ENCODE assay signal across 10 cellular contexts in genomic region chr3:186534113-186534669, GRCh38. TPM values are rescaled to one million over a fixed set of nuclear protein-coding genes. Genes with fewer than 3 reads are reported as not detected.
DNase-seq lines count a peak whose midpoint lies in the region; ATAC-seq, FAIRE-seq and TF ChIP-seq lines count a peak whose summit lies in the region.
"Had no signal": no experiment of that assay in that cellular context is flagged by ENCODE, and none has a peak within 500 bp of the region (broad histone marks: within the 10 kb centered on the region; RNA-seq: fewer than 3 reads in every experiment).

No MANE protein-coding gene starts in this region.

- H3K27ac ChIP-seq in GM12878 (ENCODE audit: control insufficient read depth, insufficient read depth), result peak overlapping the region; percentile 86
- H3K27ac ChIP-seq in foreskin keratinocyte, result no peak overlapping the region

- TF ChIP-seq CTCF in GM12878 (IDR thresholded peaks at IDR 0.05 in 2 of 3, conservative IDR thresholded peaks at IDR 0.05 in 1 of 3; ENCODE audit: control insufficient read depth in 2 of 3, extremely low read depth in 1 of 3, insufficient read depth in 1 of 3, low read depth in 3 of 3, low read length in 3 of 3), result no peak
- TF ChIP-seq CTCF in foreskin keratinocyte (conservative IDR thresholded peaks at IDR 0.05), result no peak

- CTCF ChIA-PET in GM12878 (lab: Yijun Ruan, JAX), result interaction anchor here (1.0 to 14.3 kb wide), 12 partner anchors 10 to 590 kb away, joined by 3 to 847 read pairs (median 6); partner anchors contain the start of genes CRYGS and DNAJB11

- SMC1A ChIA-PET in GM12878 (lab: Charles Lee; ENCODE audit: uncharacterized antibody, unreplicated experiment), result interaction anchor here (0.6 to 14.2 kb wide), 22 partner anchors 11 to 591 kb away, joined by 3 to 655 read pairs (median 4); no protein-coding TSS in a partner anchor

- RAD21 ChIA-PET in GM12878 (lab: Charles Lee; ENCODE audit: unreplicated experiment), result interaction anchor here (0.8 to 12.3 kb wide), 18 partner anchors 8 to 591 kb away, joined by 3 to 495 read pairs (median 6); partner anchors contain the start of genes DNAJB11 and TBCCD1

- TF ChIP-seq EP300 in GM12878 (IDR thresholded peaks at IDR 0.05; ENCODE audit: borderline replicate concordance in 1 of 2, control insufficient read depth in 1 of 2, low read depth in 2 of 2, low read length in 2 of 2), result peak; percentile 88 to 89

- ATAC-seq in GM21825 (IDR thresholded peaks at IDR 0.05; ENCODE audit: unreplicated experiment) (peak; percentile 69), GM12878 (peak; percentile 87), foreskin keratinocyte (no peak)
- ATAC-seq: HCT116 had no signal

- 0 out of 2 replicates have a peak, but pooled peaks have one; percentile 12 for TF ChIP-seq RAD21 in GM12878 (IDR thresholded peaks at IDR 0.05; ENCODE audit: insufficient read depth, low read depth, low read length)

- WGBS in GM12878 (ENCODE audit: insufficient coverage, insufficient replicate concordance, low lambda C conversion rate, missing lambda C conversion rate), result 14% methylated on average over 6 of the region's 6 CpGs

- DNase-seq in GM18507 (ENCODE audit: extremely low spot score, insufficient read length, low read depth) (no peak), NOMO-1 (lab: John Stamatoyannopoulos, UW; ENCODE audit: unreplicated experiment in 2 of 2) (peak; percentile 64 to 99), GM12878 (ENCODE audit: low read depth, low spot score) (peak; percentile 95), foreskin keratinocyte (no peak), NCI-H524 treated with DMSO at 0.1 percent for 48 hours (lab: John Stamatoyannopoulos, UW) (no peak), NCI-H1092 (lab: John Stamatoyannopoulos, UW) (no peak), NCI-H69 (lab: John Stamatoyannopoulos, UW) (no peak)

- H3K4me2 ChIP-seq in GM12878 (ENCODE audit: control insufficient read depth, insufficient read depth), result peak overlapping the region; percentile 71

- H3K79me2 ChIP-seq in GM12878 (ENCODE audit: control insufficient read depth, insufficient read depth, low read length), result no peaks in the 10 kb centered on the region

- intact Hi-C loops in GM12878 (cut with micrococcal nuclease; ENCODE audit: unreplicated experiment), result loop anchor here (2.0 to 10.0 kb wide), 2 partner anchors 23 to 429 kb away; partner anchors contain the start of gene ETV5

- no peaks in the 10 kb centered on the region for H4K20me1 ChIP-seq in GM12878 (ENCODE audit: control insufficient read depth, insufficient read depth)

- FAIRE-seq in GM18507 (lab: Jason Lieb, UNC) (peak; percentile 96), GM12878 (lab: Jason Lieb, UNC) (peak; percentile 92)
- FAIRE-seq: bronchial epithelial cell had no signal

- H3K9me3 ChIP-seq in GM12878 (replicated peaks; ENCODE audit: control insufficient read depth, insufficient read depth, low read length), result no peaks in the 10 kb centered on the region

- H3K27me3 ChIP-seq in GM12878 (replicated peaks in 1 of 2; ENCODE audit: control insufficient read depth in 2 of 2, insufficient read depth in 2 of 2, low read length in 1 of 2) (no peaks in the 10 kb centered on the region), foreskin keratinocyte (no peaks in the 10 kb centered on the region)

- peak overlapping the region; percentile 13; the same call in 1 of the 2 replicates for H3K4me3 ChIP-seq in GM12878

- H3K36me3 ChIP-seq in GM12878 (ENCODE audit: control insufficient read depth in 2 of 2, insufficient read depth in 2 of 2, low read length in 1 of 2), result no peaks in the 10 kb centered on the region

- H2AFZ ChIP-seq in GM12878 (ENCODE audit: control insufficient read depth, low read depth, low read length), result peak overlapping the region; percentile 26

- BruUV-seq in GM12878 (replicated peaks; lab: Mats Ljungman, UMichigan), result no TSS peak

- H3K4me1 ChIP-seq in GM12878 (ENCODE audit: control insufficient read depth, insufficient read depth, low read length), result peaks cover 78% of the 10 kb centered on the region
- no peaks in the 10 kb centered on the region for H3K4me1 ChIP-seq in foreskin keratinocyte

- TF ChIP-seq POLR2A in GM12878 (IDR thresholded peaks at IDR 0.05; ENCODE audit: low read depth, low read length), result no peak

- in situ Hi-C loops in GM12878 (cut with MboI), result no loop called here

- POLR2A ChIA-PET in GM12878 (lab: Charles Lee), result interaction anchor here (0.6 to 3.1 kb wide), 16 partner anchors 9 to 602 kb away, joined by 3 to 25 read pairs (median 6); partner anchors contain the start of genes DNAJB11 and TBCCD1

- peak overlapping the region; percentile 24; the same call in 1 of the 2 replicates for H3K9ac ChIP-seq in GM12878 (ENCODE audit: control insufficient read depth, insufficient read depth, low read length)

TF ChIP-seq in GM12878, 131 proteins besides CTCF, POLR2A, EP300 and RAD21 (continues in another document):
- TF ChIP-seq KAT2A (conservative IDR thresholded peaks at IDR 0.05; ENCODE audit: control insufficient read depth, low read depth, low read length), result no peak
- TF ChIP-seq NR2F1 (conservative IDR thresholded peaks at IDR 0.05), result peak; percentile 50
- TF ChIP-seq RFX5 (IDR thresholded peaks at IDR 0.05; ENCODE audit: low read depth, low read length), result no peak

RNA-seq across cellular contexts. Expression of gene CRYGS, which starts 10.0 kb away (rescaled TPM):
- total RNA-seq in GM12878 (2013; cell fraction: nucleolus; rRNA removed), result 9.3 and 10.6 TPM in 2 replicates
- total RNA-seq in GM12878 (2014; rRNA removed) (4.1 and 4.8 TPM in 2 replicates), GM12878 (2014; rRNA removed; fragmentation: Illumina TruSeq; extraction: Trizol) (2.4 and 2.5 TPM in 2 replicates), GM12878 (2021) (1.7 and 2.1 TPM in 2 replicates), foreskin keratinocyte (1.1 and 1.3 TPM in 2 replicates)
- 3.1 TPM for polyA plus RNA-seq in GM12878 (2011; ENCODE audit: low read depth)
- polyA plus RNA-seq in GM12878 (2011; rRNA removed) (5.8 and 6.0 TPM in 2 replicates), GM12878 (2014; fragmentation: Illumina TruSeq; extraction: Trizol) (2.5 and 4.5 TPM in 2 replicates), GM12878 (2014; fragmentation: Nextera tagmentation; extraction: Ambion mirVana) (1 to 10 TPM; 1.4 to 2.8 TPM), GM12878 (2014; rRNA removed) (3.5 and 5.3 TPM in 2 replicates), GM12878 (2016; fragmentation: Nextera tagmentation; extraction: Ambion mirVana) (1 to 10 TPM; 1.1 to 1.6 TPM), foreskin keratinocyte (1.2 and 1.5 TPM in 2 replicates)
- polyA plus RNA-seq in GM12878 (2011; cell fraction: cytosol; rRNA removed), result 2.4 and 4.3 TPM in 2 replicates
- 16.6 and 23.7 TPM in 2 replicates for polyA plus RNA-seq in GM12878 (2011; cell fraction: nucleus; rRNA removed)
- polyA plus RNA-seq in GM12878 (2012), result 3.0 and 3.3 TPM in 2 replicates
- polyA minus RNA-seq in GM12878 (2011; rRNA and poly(A)+ RNA removed), result 2.9 and 5.3 TPM in 2 replicates
- polyA minus RNA-seq in GM12878 (2011; cell fraction: cytosol; rRNA and poly(A)+ RNA removed), result 1.2 TPM in 1 of 2 replicates, not detected in the other
- 6.6 and 10.3 TPM in 2 replicates for polyA minus RNA-seq in GM12878 (2011; cell fraction: nucleus; rRNA and poly(A)+ RNA removed)

RNA-seq across cellular contexts. Expression of gene TBCCD1, which starts 32.9 kb away (rescaled TPM):
- total RNA-seq in GM12878 (2013; cell fraction: nucleolus; rRNA removed), result 33.7 and 36.8 TPM in 2 replicates
- total RNA-seq in GM12878 (2014; rRNA removed) (20.4 and 21.1 TPM in 2 replicates), GM12878 (2014; rRNA removed; fragmentation: Illumina TruSeq; extraction: Trizol) (14.8 and 15.0 TPM in 2 replicates), GM12878 (2021) (11.5 and 12.3 TPM in 2 replicates), foreskin keratinocyte (11.9 and 14.0 TPM in 2 replicates)
- polyA plus RNA-seq in GM12878 (2011; ENCODE audit: low read depth), result 4.2 TPM
- polyA plus RNA-seq in GM12878 (2011; rRNA removed) (23.4 and 25.0 TPM in 2 replicates), GM12878 (2014; fragmentation: Illumina TruSeq; extraction: Trizol) (14.3 and 16.5 TPM in 2 replicates), GM12878 (2014; fragmentation: Nextera tagmentation; extraction: Ambion mirVana) (10 to 100 TPM in 1 of 2 experiments, 1 to 10 TPM in 1; 6.9 to 11.3 TPM), GM12878 (2014; rRNA removed) (14.1 and 14.7 TPM in 2 replicates), GM12878 (2016; fragmentation: Nextera tagmentation; extraction: Ambion mirVana) (10 to 100 TPM; 15.8 to 18.0 TPM), foreskin keratinocyte (4.6 and 6.7 TPM in 2 replicates)
- polyA plus RNA-seq in GM12878 (2011; cell fraction: cytosol; rRNA removed), result 17.0 and 18.7 TPM in 2 replicates
- polyA plus RNA-seq in GM12878 (2011; cell fraction: nucleus; rRNA removed), result 16.5 and 17.4 TPM in 2 replicates
- polyA plus RNA-seq in GM12878 (2012), result 5.6 and 6.4 TPM in 2 replicates
- polyA minus RNA-seq in GM12878 (2011; rRNA and poly(A)+ RNA removed), result 28.0 and 35.4 TPM in 2 replicates
- polyA minus RNA-seq in GM12878 (2011; cell fraction: cytosol; rRNA and poly(A)+ RNA removed), result 9.1 and 11.5 TPM in 2 replicates
- 15.6 and 18.5 TPM in 2 replicates for polyA minus RNA-seq in GM12878 (2011; cell fraction: nucleus; rRNA and poly(A)+ RNA removed)

RNA-seq across cellular contexts. Expression of gene DNAJB11, which starts 36.3 kb away (rescaled TPM):
- total RNA-seq in GM12878 (2013; cell fraction: nucleolus; rRNA removed), result 51.5 and 52.8 TPM in 2 replicates
- total RNA-seq in GM12878 (2014; rRNA removed) (57.9 and 62.9 TPM in 2 replicates), GM12878 (2014; rRNA removed; fragmentation: Illumina TruSeq; extraction: Trizol) (52.7 and 57.7 TPM in 2 replicates), GM12878 (2021) (44.1 and 45.1 TPM in 2 replicates), foreskin keratinocyte (80.8 and 83.7 TPM in 2 replicates)
- 32.4 TPM for polyA plus RNA-seq in GM12878 (2011; ENCODE audit: low read depth)
- polyA plus RNA-seq in GM12878 (2011; rRNA removed) (43.3 and 56.9 TPM in 2 replicates), GM12878 (2014; fragmentation: Illumina TruSeq; extraction: Trizol) (65.0 and 67.8 TPM in 2 replicates), GM12878 (2014; fragmentation: Nextera tagmentation; extraction: Ambion mirVana) (10 to 100 TPM; 16.2 to 26.4 TPM), GM12878 (2014; rRNA removed) (59.4 and 61.5 TPM in 2 replicates), GM12878 (2016; fragmentation: Nextera tagmentation; extraction: Ambion mirVana) (100 to 1,000 TPM; 130 to 135 TPM), foreskin keratinocyte (71.6 and 79.9 TPM in 2 replicates)
- polyA plus RNA-seq in GM12878 (2011; cell fraction: cytosol; rRNA removed), result 15.0 and 15.3 TPM in 2 replicates
- 39.4 and 58.9 TPM in 2 replicates for polyA plus RNA-seq in GM12878 (2011; cell fraction: nucleus; rRNA removed)
- 41.7 and 54.8 TPM in 2 replicates for polyA plus RNA-seq in GM12878 (2012)
- polyA minus RNA-seq in GM12878 (2011; rRNA and poly(A)+ RNA removed), result 10.8 and 16.1 TPM in 2 replicates
- polyA minus RNA-seq in GM12878 (2011; cell fraction: cytosol; rRNA and poly(A)+ RNA removed), result 13.3 and 16.3 TPM in 2 replicates
- 20.3 and 33.4 TPM in 2 replicates for polyA minus RNA-seq in GM12878 (2011; cell fraction: nucleus; rRNA and poly(A)+ RNA removed)

Comparison
In these comparisons a context has a peak if more than half of its experiments do, and no peak if none do; other contexts are left out.
1. DNase-seq: peak in NOMO-1 (2 of 2) and GM12878 (single experiment); none in GM18507 (single experiment), foreskin keratinocyte (0 of 2), NCI-H524 treated with DMSO at 0.1 percent for 48 hours (single experiment), NCI-H1092 (single experiment) and NCI-H69 (single experiment).